1 cellular context compared by ENCODE assay signal in genomic region chr6:125832396-125832795, GRCh38.
TF ChIP-seq lines count a peak whose summit lies in the region.

No MANE protein-coding gene starts in this region.

TF ChIP-seq in H1, 55 proteins besides CTCF, POLR2A, EP300 and RAD21 (continued from another document):
- TF ChIP-seq ATF2 (IDR thresholded peaks at IDR 0.05; ENCODE audit: low read length) = no peak
- no peak for TF ChIP-seq SIX5 (IDR thresholded peaks at IDR 0.05; ENCODE audit: low read depth, low read length)
- TF ChIP-seq CHD2 (IDR thresholded peaks at IDR 0.05; ENCODE audit: low read length) = no peak
- TF ChIP-seq SIN3A (conservative IDR thresholded peaks at IDR 0.05 in 1 of 2, IDR thresholded peaks at IDR 0.05 in 1 of 2; ENCODE audit: low read depth in 1 of 2, low read length in 2 of 2) = no peak
